ENCODE assay signal across 28 cellular contexts in genomic region chr17:9071921-9072503, GRCh38. TPM values are rescaled to one million over a fixed set of nuclear protein-coding genes. Genes with fewer than 3 reads are reported as not detected.
A peak's percentile ranks its signal among the peaks of the same experiment; 100 is the strongest.
DNase-seq lines count a peak whose midpoint lies in the region; ATAC-seq and TF ChIP-seq lines count a peak whose summit lies in the region.
"Had no signal": no experiment of that assay in that cellular context is flagged by ENCODE, and none has a peak within 500 bp of the region (broad histone marks: within the 10 kb centered on the region; RNA-seq: fewer than 3 reads in every experiment).

No MANE protein-coding gene starts in this region.

- peaks cover 5% of the 10 kb centered on the region for H3K27me3 Mint-ChIP-seq in activated CD8-positive, alpha-beta memory T cell treated with anti-CD3 and anti-CD28 coated beads, Interleukin-2, amount 10 ng/mL, durations not matched to agents 7 days and 5 days
- H3K27me3 Mint-ChIP-seq: brain had no signal

- H3K4me1 Mint-ChIP-seq in activated CD8-positive, alpha-beta memory T cell treated with anti-CD3 and anti-CD28 coated beads, Interleukin-2, amount 10 ng/mL, durations not matched to agents 7 days and 5 days = no peaks in the 10 kb centered on the region
- H3K4me1 Mint-ChIP-seq: activated naive CD8-positive, alpha-beta T cell treated with anti-CD3 and anti-CD28 coated beads, Interleukin-2, amount 50 U/mL, for 24 hours; naive B cell had no signal

- H3K27ac ChIP-seq in heart left ventricle (peak overlapping the region in 10 of 12 donors; percentile 13 to 75 (median 48)), right cardiac atrium (ENCODE audit: low read length) (peak overlapping the region; percentile 62), skeletal muscle tissue (ENCODE audit: low read depth, low read length) (peak overlapping the region; percentile 44)
- H3K27ac ChIP-seq: BLaER1 treated with 17β-estradiol and CSF1 and Interleukin-3, amounts not matched to agents 10 nM and 100 nM had no signal

- DNase-seq in heart left ventricle (no peak), cardiac septum (ENCODE audit: low spot score) (no peak), right cardiac atrium (no peak), erythroblast (lab: John Stamatoyannopoulos, UW) (no peak), NCI-H1048 (lab: John Stamatoyannopoulos, UW) (no peak), NCI-H146 (lab: John Stamatoyannopoulos, UW) (no peak)
- DNase-seq in activated CD8-positive, alpha-beta memory T cell treated with anti-CD3 and anti-CD28 coated beads, Interleukin-2, amount 10 ng/mL, durations not matched to agents 7 days and 5 days = no peak
- DNase-seq: activated CD4-positive, alpha-beta T cell treated with anti-CD3 and anti-CD28 coated beads for 1 hour; activated gamma-delta T cell treated with Interleukin-2 at 50 U/mL for 16 hours; activated naive CD8-positive, alpha-beta T cell treated with anti-CD3 and anti-CD28 coated beads, Interleukin-2, amount 50 U/mL, for 24 hours; activated T-cell treated with anti-CD3 and anti-CD28 coated beads, Interleukin-2, amount 50 U/mL, for 1 hour; COR-L47; DMS79; effector CD4-positive, alpha-beta T cell; GF-D8; naive B cell; NCI-H1436; NCI-H2171; NCI-H524 treated with DMSO at 0.1 percent for 48 hours; occipital lobe; stimulated activated CD4-positive, alpha-beta T cell treated with anti-CD3 and anti-CD28 coated beads, Interleukin-12 subunit alpha, Interleukin-12 subunit beta, amount 100 ng/mL, for 4 hours; stimulated activated CD4-positive, alpha-beta T cell treated with anti-CD3 and anti-CD28 coated beads, Interleukin-4, amount 100 ng/mL, for 4 hours; stimulated activated naive CD4-positive, alpha-beta T cell; trophoblast cell had no signal

- intact Hi-C loops in heart left ventricle (cut with DNase I) (no loop called here), cardiac septum (cut with DNase I) (no loop called here), right cardiac atrium (cut with DNase I) (no loop called here)

- H3K9me3 Mint-ChIP-seq in activated CD8-positive, alpha-beta memory T cell treated with anti-CD3 and anti-CD28 coated beads, Interleukin-2, amount 10 ng/mL, durations not matched to agents 7 days and 5 days (ENCODE audit: low read depth) = no peaks in the 10 kb centered on the region
- H3K9me3 Mint-ChIP-seq: activated naive CD8-positive, alpha-beta T cell treated with anti-CD3 and anti-CD28 coated beads, Interleukin-2, amount 50 U/mL, for 24 hours; naive B cell; T-helper 1 cell treated with Interleukin-12 subunit alpha and Interleukin-12 subunit beta and Interleukin-4 antibody, amounts not matched to agents 30 μg/mL and 1 μg/mL, for 36 hours had no signal

- CTCF ChIA-PET in activated CD8-positive, alpha-beta memory T cell treated with anti-CD3 and anti-CD28 coated beads, Interleukin-2, amount 10 ng/mL, durations not matched to agents 7 days and 5 days (lab: Charles Lee) = no interaction called here

- H3K4me3 ChIP-seq in heart left ventricle = no peak overlapping the region
- H3K4me3 ChIP-seq in right cardiac atrium (ENCODE audit: low read length) = no peak overlapping the region
- H3K4me3 ChIP-seq in skeletal muscle tissue (ENCODE audit: low read length in 3 of 3) = no peak overlapping the region
- H3K4me3 ChIP-seq: BLaER1 treated with 17β-estradiol and CSF1 and Interleukin-3, amounts not matched to agents 10 nM and 100 nM had no signal

- H3K4me3 Mint-ChIP-seq in activated CD8-positive, alpha-beta memory T cell treated with anti-CD3 and anti-CD28 coated beads, Interleukin-2, amount 10 ng/mL, durations not matched to agents 7 days and 5 days = no peak overlapping the region
- H3K4me3 Mint-ChIP-seq: activated naive CD8-positive, alpha-beta T cell treated with anti-CD3 and anti-CD28 coated beads, Interleukin-2, amount 50 U/mL, for 24 hours; naive B cell; T-helper 1 cell treated with Interleukin-12 subunit alpha and Interleukin-12 subunit beta and Interleukin-4 antibody, amounts not matched to agents 30 μg/mL and 1 μg/mL, for 36 hours had no signal

- no peak for TF ChIP-seq CTCF in heart left ventricle (IDR thresholded peaks at IDR 0.05)

- H3K9ac ChIP-seq in skeletal muscle tissue (ENCODE audit: low read depth in 1 of 3, low read length in 3 of 3) = no peak overlapping the region
- H3K9ac ChIP-seq: BLaER1 treated with 17β-estradiol and CSF1 and Interleukin-3, amounts not matched to agents 10 nM and 100 nM had no signal

- H3K27me3 ChIP-seq in heart left ventricle (no peaks in the 10 kb centered on the region), right cardiac atrium (ENCODE audit: control insufficient read depth, insufficient read depth) (no peaks in the 10 kb centered on the region), skeletal muscle tissue (ENCODE audit: control insufficient read depth in 3 of 3, insufficient read depth in 3 of 3, low read length in 3 of 3) (peaks cover 0 to 3% (median 2%) of the 10 kb centered on the region in 3 donors)

- H3K36me3 ChIP-seq in heart left ventricle = no peaks in the 10 kb centered on the region
- no peaks in the 10 kb centered on the region for H3K36me3 ChIP-seq in skeletal muscle tissue (ENCODE audit: control insufficient read depth in 3 of 3, insufficient read depth in 3 of 3, low read length in 3 of 3)
- H3K36me3 ChIP-seq: BLaER1 treated with 17β-estradiol and CSF1 and Interleukin-3, amounts not matched to agents 10 nM and 100 nM had no signal

- H3K9me3 ChIP-seq in heart left ventricle (no peaks in the 10 kb centered on the region), right cardiac atrium (ENCODE audit: control insufficient read depth, low read length) (no peaks in the 10 kb centered on the region), skeletal muscle tissue (ENCODE audit: control insufficient read depth in 3 of 3, low read length in 3 of 3) (no peaks in the 10 kb centered on the region)
- H3K9me3 ChIP-seq: BLaER1 treated with 17β-estradiol and CSF1 and Interleukin-3, amounts not matched to agents 10 nM and 100 nM had no signal

- H3K4me1 ChIP-seq in heart left ventricle = peaks cover 0 to 46% (median 24%) of the 10 kb centered on the region in 12 donors
- H3K4me1 ChIP-seq in right cardiac atrium (ENCODE audit: control insufficient read depth, insufficient read depth, low read length) = peaks cover 10% of the 10 kb centered on the region
- H3K4me1 ChIP-seq in skeletal muscle tissue (ENCODE audit: control insufficient read depth in 3 of 3, insufficient read depth in 3 of 3, low read length in 3 of 3) = peaks cover 7 to 15% (median 10%) of the 10 kb centered on the region in 3 donors

- TF ChIP-seq POLR2A in heart left ventricle (IDR thresholded peaks at IDR 0.05) = no peak
- no peak for TF ChIP-seq POLR2A in erythroblast (IDR thresholded peaks at IDR 0.05; ENCODE audit: low read length)

- no peaks in the 10 kb centered on the region for H3K36me3 Mint-ChIP-seq in activated CD8-positive, alpha-beta memory T cell treated with anti-CD3 and anti-CD28 coated beads, Interleukin-2, amount 10 ng/mL, durations not matched to agents 7 days and 5 days
- H3K36me3 Mint-ChIP-seq: brain, naive B cell had no signal

- 41 to 55% (median 47%) methylated on average over 10 to 12 of the region's 12 CpGs for WGBS in heart left ventricle, 4 donors
- 33% methylated on average over 12 of the region's 12 CpGs for WGBS in right cardiac atrium

- ATAC-seq in heart left ventricle (peak in 3 of 4 donors; percentile 19 to 47 (median 19)), right cardiac atrium (peak; percentile 60 to 70)
- no peak for ATAC-seq in activated CD8-positive, alpha-beta memory T cell treated with anti-CD3 and anti-CD28 coated beads, Interleukin-2, amount 10 ng/mL, durations not matched to agents 7 days and 5 days
- ATAC-seq: activated naive CD8-positive, alpha-beta T cell treated with anti-CD3 and anti-CD28 coated beads, Interleukin-2, amount 50 U/mL, for 24 hours had no signal

- H3K27ac Mint-ChIP-seq in activated CD8-positive, alpha-beta memory T cell treated with anti-CD3 and anti-CD28 coated beads, Interleukin-2, amount 10 ng/mL, durations not matched to agents 7 days and 5 days = no peak overlapping the region
- H3K27ac Mint-ChIP-seq: activated naive CD8-positive, alpha-beta T cell treated with anti-CD3 and anti-CD28 coated beads, Interleukin-2, amount 50 U/mL, for 24 hours; naive B cell; T-helper 1 cell treated with Interleukin-12 subunit alpha and Interleukin-12 subunit beta and Interleukin-4 antibody, amounts not matched to agents 30 μg/mL and 1 μg/mL, for 36 hours had no signal

RNA-seq across cellular contexts. Expression of gene NTN1, which starts 50.7 kb away (rescaled TPM):
- total RNA-seq in heart left ventricle = 10 to 100 TPM in 7 of 9 donors, 1 to 10 TPM in 2; 9.3 to 25.8 (median 19.2) TPM
- polyA plus RNA-seq in heart left ventricle = 10 to 100 TPM in 1 of 2 donors, 1 to 10 TPM in 1; 9.6 to 16.6 TPM
- total RNA-seq in cardiac septum = 11.5 TPM
- 100 to 1,000 TPM; 140 to 265 (median 184) TPM for total RNA-seq in right cardiac atrium
- 90.5 TPM for polyA plus RNA-seq in right cardiac atrium
- total RNA-seq in skeletal muscle tissue = 6.8 TPM
- under 1 TPM in 1 of 2 experiments, not detected in 1; 0.28 TPM for total RNA-seq in activated CD8-positive, alpha-beta memory T cell treated with anti-CD3 and anti-CD28 coated beads, Interleukin-2, amount 10 ng/mL, durations not matched to agents 7 days and 5 days

Comparison
In these comparisons a context has a peak if more than half of its experiments do, and no peak if none do; other contexts are left out.
1. RNA of gene NTN1, which starts 50.7 kb away (total RNA-seq): 140 to 265 TPM in right cardiac atrium; 9.3 to 25.8 TPM in heart left ventricle, 11.5 TPM in cardiac septum (single experiment), 6.8 TPM in skeletal muscle tissue (single experiment) and 0.28 TPM in activated CD8-positive, alpha-beta memory T cell treated with anti-CD3 and anti-CD28 coated beads, Interleukin-2, amount 10 ng/mL, durations not matched to agents 7 days and 5 days; every median in the first group is over 4 times any median in the second.
2. Peak in every context shown above with its lines, with median percentiles within 50 percentile points of each other: H3K27ac ChIP-seq.